In the genomic region with DNA sequence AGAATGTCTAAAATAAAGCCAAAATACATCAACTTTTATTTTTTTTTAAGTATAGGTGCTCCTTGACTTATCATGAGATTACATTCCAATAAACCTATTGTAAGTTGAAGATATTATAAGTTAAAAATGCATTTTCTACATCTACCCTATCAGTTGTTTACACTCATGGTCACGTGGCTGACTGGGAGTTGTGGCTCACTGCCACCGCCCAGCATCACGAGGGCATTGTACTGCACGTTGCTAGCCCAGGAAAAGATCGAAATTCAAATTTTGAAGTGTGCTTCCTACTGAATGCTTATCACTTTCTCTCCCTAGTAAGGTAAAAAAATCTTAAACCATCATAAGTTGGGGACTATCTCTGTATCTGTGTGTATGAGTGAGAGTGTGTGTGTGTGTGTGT, we compare ENCODE assay signal across 21 cellular contexts.
"Had no signal": no experiment of that assay in that cellular context is flagged by ENCODE, and none has a peak within 500 bp of the region (broad histone marks: within the 10 kb centered on the region; RNA-seq: fewer than 3 reads in every experiment).

No MANE protein-coding gene starts in this region.

- H3K36me3 ChIP-seq: ascending aorta, breast epithelium, ovary, spleen, upper lobe of right lung had no signal

- DNase-seq: activated CD4-positive, alpha-beta T cell treated with anti-CD3 and anti-CD28 coated beads, Interleukin-2, amount 50 U/mL, for 1 hour; activated CD4-positive, CD25-positive, alpha-beta regulatory T cell treated with anti-CD3 and anti-CD28 coated beads, Interleukin-2, amount 50 U/mL, for 72 hours; activated CD8-positive, alpha-beta memory T cell treated with anti-CD3 and anti-CD28 coated beads, Interleukin-2, amount 50 U/mL, for 4 hours; activated effector memory CD4-positive, alpha-beta T cell treated with anti-CD3 and anti-CD28 coated beads, Interleukin-2, amount 50 U/mL, for 16 hours; activated T-cell treated with anti-CD3 and anti-CD28 coated beads, Interleukin-2, amount 50 U/mL, for 4 hours; effector memory CD8-positive, alpha-beta T cell; foreskin melanocyte; glutamatergic neuron; hippocampal formation; mammary epithelial cell; naive thymus-derived CD8-positive, alpha-beta T cell; ovary; spleen; stimulated activated CD4-positive, alpha-beta T cell treated with anti-CD3 and anti-CD28 coated beads, Interleukin-4, amount 100 ng/mL, for 4 hours; stimulated activated naive B cell treated with anti-CD40 and anti-IgM and Interleukin-4, amounts not matched to agents 10 μg/mL and 1 μg/mL and 100 μg/mL, for 72 hours; T-helper 2 cell; upper lobe of right lung had no signal

- H3K4me3 ChIP-seq: ascending aorta, breast epithelium, ovary, spleen, upper lobe of right lung had no signal

- H3K9me3 ChIP-seq: ascending aorta, breast epithelium, ovary, spleen, upper lobe of right lung had no signal

- H3K4me1 ChIP-seq: ascending aorta, breast epithelium, spleen, upper lobe of right lung had no signal

- H3K27ac ChIP-seq: ascending aorta, breast epithelium, ovary, spleen, upper lobe of right lung, VCaP had no signal

- ATAC-seq: activated T-cell treated with anti-CD3 and anti-CD28 coated beads, Interleukin-2, amount 50 U/mL, for 4 hours; effector memory CD8-positive, alpha-beta T cell; naive thymus-derived CD8-positive, alpha-beta T cell; sciatic nerve; stimulated activated naive B cell treated with anti-CD40 and anti-IgM and Interleukin-4, amounts not matched to agents 10 μg/mL and 1 μg/mL and 100 μg/mL, for 72 hours; upper lobe of right lung had no signal

- H3K27me3 ChIP-seq: ascending aorta, breast epithelium, ovary, spleen, upper lobe of right lung had no signal
